Comparison of ENCODE assay signal across 16 cellular contexts in the genomic region with DNA sequence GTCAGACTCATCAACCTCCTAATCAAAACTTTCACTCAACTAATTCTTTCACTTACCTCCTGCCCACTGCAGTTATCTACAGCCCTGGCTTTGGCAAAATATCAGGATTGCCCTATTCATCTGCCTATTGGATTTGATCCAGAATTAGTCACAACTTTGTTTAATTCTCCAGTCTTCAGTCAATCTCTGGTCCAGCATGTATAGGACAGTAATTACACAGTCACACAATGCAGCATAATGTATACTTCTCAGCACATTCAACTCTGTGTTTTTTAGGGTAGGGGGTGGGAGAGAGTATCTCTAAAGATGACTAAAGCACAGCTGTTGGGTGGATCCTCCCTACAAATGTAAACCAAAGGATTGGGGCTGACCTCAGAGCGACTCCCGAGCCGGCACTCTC. TPM values are rescaled to one million over a fixed set of nuclear protein-coding genes. Genes with fewer than 3 reads are reported as not detected.
DNase-seq lines count a peak whose midpoint lies in the region; FAIRE-seq and TF ChIP-seq lines count a peak whose summit lies in the region.
"Had no signal": no experiment of that assay in that cellular context is flagged by ENCODE, and none has a peak within 500 bp of the region (broad histone marks: within the 10 kb centered on the region; RNA-seq: fewer than 3 reads in every experiment).

No MANE protein-coding gene starts in this region.

- peaks cover 14% of the 10 kb centered on the region for H3K4me1 ChIP-seq in osteoblast (ENCODE audit: insufficient read depth, low read length)
- H3K4me1 ChIP-seq in Karpas-422 (ENCODE audit: low read length), result no peaks in the 10 kb centered on the region
- H3K4me1 ChIP-seq: tibial artery had no signal

- peak; percentile 92 for FAIRE-seq in H54 (lab: Jason Lieb, UNC)

- no peaks in the 10 kb centered on the region for H4K20me1 ChIP-seq in osteoblast (ENCODE audit: insufficient read depth, low read length)
- H4K20me1 ChIP-seq in Karpas-422 (ENCODE audit: insufficient read depth, low read depth, low read length), result no peaks in the 10 kb centered on the region

- H3K4me2 ChIP-seq in osteoblast (ENCODE audit: insufficient read depth, low read length), result peak overlapping the region; percentile 55
- no peak overlapping the region for H3K4me2 ChIP-seq in Karpas-422 (ENCODE audit: low read depth, low read length, poor library complexity, severe bottlenecking)

- no peak for TF ChIP-seq POLR2A in H54 (IDR thresholded peaks at IDR 0.05; ENCODE audit: low read depth, low read length)

- H2AFZ ChIP-seq in osteoblast (ENCODE audit: low read length) (no peak overlapping the region), Karpas-422 (ENCODE audit: low read length) (no peak overlapping the region)

- TF ChIP-seq CTCF in choroid plexus epithelial cell (conservative IDR thresholded peaks at IDR 0.05; ENCODE audit: low read depth, low read length) (no peak), osteoblast (IDR thresholded peaks at IDR 0.05; ENCODE audit: extremely low read depth, low read depth, low read length) (no peak)

- no peak overlapping the region for H3K9ac ChIP-seq in Karpas-422 (ENCODE audit: low read length)

- H3K27ac ChIP-seq in osteoblast (ENCODE audit: low read depth, low read length) (no peak overlapping the region), Karpas-422 (ENCODE audit: low read length) (no peak overlapping the region)
- H3K27ac ChIP-seq: heart right ventricle, skin epidermis, tibial artery had no signal

- H3K4me3 ChIP-seq in choroid plexus epithelial cell (ENCODE audit: low read depth, low read length) (no peak overlapping the region), osteoblast (ENCODE audit: insufficient read depth, low read length) (no peak overlapping the region), Karpas-422 (ENCODE audit: low read length) (no peak overlapping the region)
- H3K4me3 ChIP-seq: heart right ventricle, skin epidermis, tibial artery had no signal

- no peaks in the 10 kb centered on the region for H3K27me3 ChIP-seq in osteoblast (ENCODE audit: insufficient read depth, low read length)
- no peaks in the 10 kb centered on the region for H3K27me3 ChIP-seq in Karpas-422 (ENCODE audit: low read length)
- H3K27me3 ChIP-seq: heart right ventricle, tibial artery had no signal

- H3K36me3 ChIP-seq in osteoblast (ENCODE audit: insufficient read depth, low read length) (no peaks in the 10 kb centered on the region), Karpas-422 (ENCODE audit: insufficient read depth, low read length) (no peaks in the 10 kb centered on the region)
- H3K36me3 ChIP-seq: heart right ventricle, tibial artery had no signal

- H3K9me2 ChIP-seq in Karpas-422 (replicated peaks; ENCODE audit: insufficient read depth, low read length), result no peaks in the 10 kb centered on the region

- no peak for DNase-seq in H54 (ENCODE audit: insufficient read length, low spot score)
- DNase-seq in RPMI7951 (ENCODE audit: low read depth), result peak; percentile 89
- peak; percentile 36 for DNase-seq in choroid plexus epithelial cell (ENCODE audit: low read depth)
- peak; percentile 65 for DNase-seq in osteoblast (ENCODE audit: insufficient read length, low spot score, missing footprints)
- DNase-seq in stimulated activated CD4-positive, alpha-beta T cell treated with anti-CD3 and anti-CD28 coated beads, Interleukin-1b, Interleukin-23, amount 100 ng/mL, for 48 hours, result no peak
- no peak for DNase-seq in NCI-H82 treated with DMSO at 0.1 percent for 48 hours (lab: John Stamatoyannopoulos, UW; ENCODE audit: unreplicated experiment)
- DNase-seq in NCI-H1694 (lab: John Stamatoyannopoulos, UW), result no peak
- DNase-seq in Karpas-422, result no peak
- DNase-seq: activated CD4-positive, alpha-beta T cell treated with anti-CD3 and anti-CD28 coated beads, Interleukin-2, amount 10 ng/mL, durations not matched to agents 24 days and 14 days; CD4-positive, alpha-beta T cell; GOT3; heart right ventricle; kidney glomerular epithelial cell; NCI-H2107; tibial artery had no signal

- H3K79me2 ChIP-seq in osteoblast (ENCODE audit: insufficient read depth, low read length), result no peaks in the 10 kb centered on the region
- H3K79me2 ChIP-seq in Karpas-422 (ENCODE audit: low read length), result no peaks in the 10 kb centered on the region

- H3K9me3 ChIP-seq in osteoblast (ENCODE audit: low read depth, low read length) (no peaks in the 10 kb centered on the region), Karpas-422 (ENCODE audit: low read length) (no peaks in the 10 kb centered on the region)
- H3K9me3 ChIP-seq: tibial artery had no signal

RNA-seq across cellular contexts. Expression of a gene that starts 17.7 kb away (rescaled TPM):
- total RNA-seq in RPMI7951 (2014; rRNA removed; shearing (Covaris generic)), result 308 and 390 TPM in 2 replicates
- 173 and 200 TPM in 2 replicates for total RNA-seq in osteoblast
- total RNA-seq in Karpas-422 (2014; rRNA removed; shearing (Covaris generic); ENCODE audit: low replicate concordance), result 0.71 TPM in 1 of 2 replicates, not detected in the other

Comparison
In these comparisons a context has a peak if more than half of its experiments do, and no peak if none do; other contexts are left out.
1. DNase-seq: peak in RPMI7951 (single experiment), choroid plexus epithelial cell (single experiment) and osteoblast (single experiment); none in H54 (single experiment), stimulated activated CD4-positive, alpha-beta T cell treated with anti-CD3 and anti-CD28 coated beads, Interleukin-1b, Interleukin-23, amount 100 ng/mL, for 48 hours (single experiment), NCI-H82 treated with DMSO at 0.1 percent for 48 hours (single experiment), NCI-H1694 (single experiment) and Karpas-422 (single experiment).
2. RNA of a gene that starts 17.7 kb away (total RNA-seq): 308 to 390 TPM in RPMI7951 and 173 to 200 TPM in osteoblast; 0.71 TPM in Karpas-422; every median in the first group is over 100 times any median in the second.